ENCODE assay signal across 16 cellular contexts in genomic region chr2:109255594-109255993, GRCh38.
DNase-seq lines count a peak whose midpoint lies in the region; ATAC-seq and TF ChIP-seq lines count a peak whose summit lies in the region.
"Had no signal": no experiment of that assay in that cellular context is flagged by ENCODE, and none has a peak within 500 bp of the region (broad histone marks: within the 10 kb centered on the region; RNA-seq: fewer than 3 reads in every experiment).

No MANE protein-coding gene starts in this region.

- H3K4me1 Mint-ChIP-seq in stimulated activated memory B cell treated with anti-CD40 and anti-IgM and Interleukin-4, amounts not matched to agents 10 μg/mL and 1 μg/mL and 100 μg/mL, for 72 hours = peaks cover 32% of the 10 kb centered on the region

- no peak overlapping the region for H3K4me3 ChIP-seq in right atrium auricular region
- H3K4me3 ChIP-seq in mucosa of descending colon = no peak overlapping the region
- H3K4me3 ChIP-seq: A549, cardiac muscle cell, sigmoid colon, SJSA1, tibial nerve had no signal

- H3K27ac Mint-ChIP-seq in stimulated activated memory B cell treated with anti-CD40 and anti-IgM and Interleukin-4, amounts not matched to agents 10 μg/mL and 1 μg/mL and 100 μg/mL, for 72 hours = peak overlapping the region; percentile 64
- H3K27ac Mint-ChIP-seq: effector memory CD8-positive, alpha-beta T cell had no signal

- intact Hi-C loops in mucosa of descending colon (cut with DNase I, micrococcal nuclease) = no loop called here

- no peaks in the 10 kb centered on the region for H3K9me3 ChIP-seq in right atrium auricular region
- H3K9me3 ChIP-seq in mucosa of descending colon = no peaks in the 10 kb centered on the region
- H3K9me3 ChIP-seq: A549, sigmoid colon, SJSA1, tibial nerve had no signal

- H3K36me3 ChIP-seq in right atrium auricular region (no peaks in the 10 kb centered on the region), mucosa of descending colon (ENCODE audit: low read depth) (no peaks in the 10 kb centered on the region)
- H3K36me3 ChIP-seq: cardiac muscle cell, sigmoid colon, SJSA1, tibial nerve had no signal

- DNase-seq in SKM-1 treated with dmso at 0.1 percent for 144 hours (lab: John Stamatoyannopoulos, UW; ENCODE audit: unreplicated experiment) (peak; percentile 19), SKM-1 (lab: John Stamatoyannopoulos, UW; ENCODE audit: unreplicated experiment) (no peak), NOMO-1 treated with dmso at 0.1 percent for 144 hours (lab: John Stamatoyannopoulos, UW; ENCODE audit: unreplicated experiment) (peak; percentile 39), right atrium auricular region (ENCODE audit: low spot score) (peak; percentile 58), mucosa of descending colon (no peak), UCSD-AML1 (lab: John Stamatoyannopoulos, UW; ENCODE audit: unreplicated experiment) (no peak)
- DNase-seq: effector memory CD8-positive, alpha-beta T cell; mesendoderm; sigmoid colon; stimulated activated CD4-positive, alpha-beta T cell treated with anti-CD3 and anti-CD28 coated beads, Interleukin-4, amount 100 ng/mL, for 24 hours had no signal

- no peaks in the 10 kb centered on the region for H3K27me3 ChIP-seq in right atrium auricular region
- H3K27me3 ChIP-seq: sigmoid colon, SJSA1, tibial nerve had no signal

- no peaks in the 10 kb centered on the region for H3K9me3 Mint-ChIP-seq in stimulated activated memory B cell treated with anti-CD40 and anti-IgM and Interleukin-4, amounts not matched to agents 10 μg/mL and 1 μg/mL and 100 μg/mL, for 72 hours
- H3K9me3 Mint-ChIP-seq: effector memory CD8-positive, alpha-beta T cell had no signal

- no peaks in the 10 kb centered on the region for H3K36me3 Mint-ChIP-seq in stimulated activated memory B cell treated with anti-CD40 and anti-IgM and Interleukin-4, amounts not matched to agents 10 μg/mL and 1 μg/mL and 100 μg/mL, for 72 hours

- TF ChIP-seq CTCF in right atrium auricular region (IDR thresholded peaks at IDR 0.05) (no peak), mucosa of descending colon (IDR thresholded peaks at IDR 0.05) (no peak)

- no peak for ATAC-seq in stimulated activated memory B cell treated with anti-CD40 and anti-IgM and Interleukin-4, amounts not matched to agents 10 μg/mL and 1 μg/mL and 100 μg/mL, for 72 hours
- ATAC-seq in mucosa of descending colon (no peak), HG02970 (IDR thresholded peaks at IDR 0.05; ENCODE audit: low FRiP score, unreplicated experiment) (no peak)
- ATAC-seq: A549; effector memory CD8-positive, alpha-beta T cell had no signal

- no peak overlapping the region for H3K4me3 Mint-ChIP-seq in stimulated activated memory B cell treated with anti-CD40 and anti-IgM and Interleukin-4, amounts not matched to agents 10 μg/mL and 1 μg/mL and 100 μg/mL, for 72 hours
- H3K4me3 Mint-ChIP-seq: effector memory CD8-positive, alpha-beta T cell had no signal

- H3K4me1 ChIP-seq in right atrium auricular region (peaks cover 0 to 37% of the 10 kb centered on the region in 2 donors), mucosa of descending colon (ENCODE audit: low read depth) (peaks cover 4% of the 10 kb centered on the region)
- H3K4me1 ChIP-seq: A549 had no signal

- H3K27ac ChIP-seq in right atrium auricular region = no peak overlapping the region
- H3K27ac ChIP-seq: A549, cardiac muscle cell, SJSA1 had no signal

- H3K27me3 Mint-ChIP-seq in stimulated activated memory B cell treated with anti-CD40 and anti-IgM and Interleukin-4, amounts not matched to agents 10 μg/mL and 1 μg/mL and 100 μg/mL, for 72 hours = no peaks in the 10 kb centered on the region

Comparison
In these comparisons a context has a peak if more than half of its experiments do, and no peak if none do; other contexts are left out.
1. DNase-seq: peak in SKM-1 treated with dmso at 0.1 percent for 144 hours (single experiment), NOMO-1 treated with dmso at 0.1 percent for 144 hours (single experiment) and right atrium auricular region (single experiment); none in SKM-1 (single experiment), mucosa of descending colon (0 of 3) and UCSD-AML1 (single experiment).